ENCODE assay signal across 2 cellular contexts in the genomic region with DNA sequence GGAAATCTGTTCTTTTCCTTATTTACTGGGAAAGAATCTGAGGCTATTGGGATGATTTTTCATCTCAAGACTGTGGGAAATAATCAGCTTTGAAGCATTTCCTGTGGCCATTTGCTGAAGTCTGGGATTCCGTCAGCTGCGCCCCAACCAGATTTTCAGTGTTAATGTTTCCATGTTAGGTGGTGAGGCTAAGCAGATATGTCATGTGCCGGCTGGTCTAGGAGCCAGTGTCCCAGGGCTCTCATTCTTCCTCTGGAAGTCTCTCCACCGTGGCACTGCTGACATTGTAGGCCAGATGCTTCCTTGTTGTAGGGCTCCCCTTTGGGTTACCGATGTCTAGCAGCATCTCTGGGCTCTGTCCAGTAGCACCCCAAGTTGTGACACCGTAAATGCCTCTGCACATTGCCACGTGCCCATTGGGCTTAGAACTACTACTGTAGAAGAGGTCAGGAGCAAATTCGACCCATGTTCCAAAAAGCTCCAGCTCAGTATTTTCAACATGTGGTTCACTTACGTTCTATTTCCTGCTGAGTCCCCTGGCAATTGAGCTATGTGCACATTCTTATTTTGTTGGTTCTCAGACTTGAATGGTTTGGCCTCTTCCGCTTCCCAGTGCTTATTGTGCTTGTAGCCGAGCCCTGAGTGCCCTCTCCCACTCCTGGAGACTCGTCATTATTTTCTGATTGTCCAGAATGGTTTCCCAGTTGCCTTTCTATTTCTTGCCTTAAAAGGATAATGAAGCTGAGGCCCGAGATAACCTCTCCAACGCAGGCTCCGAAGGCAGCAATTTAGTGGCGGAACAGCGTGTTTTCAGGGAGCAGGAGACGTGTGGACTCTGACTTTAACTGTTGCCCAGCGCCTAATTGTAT.
TF ChIP-seq lines count a peak whose summit lies in the region.

No MANE protein-coding gene starts in this region.

TF ChIP-seq in SK-N-SH, 30 proteins besides CTCF, POLR2A, EP300 and RAD21 (continued from another document):
- TF ChIP-seq NFIC (IDR thresholded peaks at IDR 0.05; ENCODE audit: borderline replicate concordance) (no peak), GABPA (IDR thresholded peaks at IDR 0.05; ENCODE audit: low read depth) (no peak), IRF3 (IDR thresholded peaks at IDR 0.05; ENCODE audit: low read depth, low read length) (no peak), MXI1 (IDR thresholded peaks at IDR 0.05; ENCODE audit: low read depth, low read length) (no peak), ZBTB33 (IDR thresholded peaks at IDR 0.05; ENCODE audit: borderline replicate concordance, low read depth) (no peak), PBX3 (IDR thresholded peaks at IDR 0.05) (no peak), FOXM1 (IDR thresholded peaks at IDR 0.05; ENCODE audit: low read depth) (no peak)

TF ChIP-seq in SK-N-SH treated with all-trans-retinoic acid at 6 μM for 48 hours, 23 proteins besides CTCF, POLR2A, EP300 and RAD21 (continued from another document):
- TF ChIP-seq, protein P1, sequence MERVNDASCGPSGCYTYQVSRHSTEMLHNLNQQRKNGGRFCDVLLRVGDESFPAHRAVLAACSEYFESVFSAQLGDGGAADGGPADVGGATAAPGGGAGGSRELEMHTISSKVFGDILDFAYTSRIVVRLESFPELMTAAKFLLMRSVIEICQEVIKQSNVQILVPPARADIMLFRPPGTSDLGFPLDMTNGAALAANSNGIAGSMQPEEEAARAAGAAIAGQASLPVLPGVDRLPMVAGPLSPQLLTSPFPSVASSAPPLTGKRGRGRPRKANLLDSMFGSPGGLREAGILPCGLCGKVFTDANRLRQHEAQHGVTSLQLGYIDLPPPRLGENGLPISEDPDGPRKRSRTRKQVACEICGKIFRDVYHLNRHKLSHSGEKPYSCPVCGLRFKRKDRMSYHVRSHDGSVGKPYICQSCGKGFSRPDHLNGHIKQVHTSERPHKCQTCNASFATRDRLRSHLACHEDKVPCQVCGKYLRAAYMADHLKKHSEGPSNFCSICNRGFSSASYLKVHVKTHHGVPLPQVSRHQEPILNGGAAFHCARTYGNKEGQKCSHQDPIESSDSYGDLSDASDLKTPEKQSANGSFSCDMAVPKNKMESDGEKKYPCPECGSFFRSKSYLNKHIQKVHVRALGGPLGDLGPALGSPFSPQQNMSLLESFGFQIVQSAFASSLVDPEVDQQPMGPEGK (CRISPR knock-in tag; IDR thresholded peaks at IDR 0.05; ENCODE audit: borderline replicate concordance), result no peak
- TF ChIP-seq TSHZ2 (CRISPR knock-in tag; IDR thresholded peaks at IDR 0.05), result no peak
TF ChIP-seq in SK-N-SH treated with all-trans-retinoic acid at 6 μM for 48 hours: peak in this region for 0.
